ENCODE assay signal across 1 cellular context in genomic region chr1:22745675-22746585, GRCh38.
TF ChIP-seq lines count a peak whose summit lies in the region.

No MANE protein-coding gene starts in this region.

TF ChIP-seq in IMR-90, 13 proteins besides CTCF, POLR2A, EP300 and RAD21 (continued from another document):
- TF ChIP-seq USF2 (IDR thresholded peaks at IDR 0.05; ENCODE audit: low read depth, low read length) = no peak
- TF ChIP-seq BHLHE40 (IDR thresholded peaks at IDR 0.05; ENCODE audit: low read depth, low read length) = peak; percentile 29; the same call in 1 of the 2 replicates
- TF ChIP-seq FOS (IDR thresholded peaks at IDR 0.05; ENCODE audit: low read depth, low read length) = peak; percentile 56; the same call in 1 of the 2 replicates
- peak; percentile 95 for TF ChIP-seq RCOR1 (IDR thresholded peaks at IDR 0.05; ENCODE audit: insufficient replicate concordance, low read length)
TF ChIP-seq in IMR-90: peak in this region for 4.
